Comparison of ENCODE assay signal across 8 cellular contexts in genomic region chr7:141012044-141012685, GRCh38. TPM values are rescaled to one million over a fixed set of nuclear protein-coding genes. Genes with fewer than 3 reads are reported as not detected.
A peak's percentile ranks its signal among the peaks of the same experiment; 100 is the strongest.
DNase-seq lines count a peak whose midpoint lies in the region; ATAC-seq and TF ChIP-seq lines count a peak whose summit lies in the region.

No MANE protein-coding gene starts in this region.

- no peak overlapping the region for H3K27ac ChIP-seq in right atrium auricular region

- H3K27ac Mint-ChIP-seq in activated CD4-positive, alpha-beta memory T cell treated with anti-CD3 and anti-CD28 coated beads, Interleukin-2, amount 10 ng/mL, durations not matched to agents 7 days and 5 days = peak overlapping the region; percentile 96
- H3K27ac Mint-ChIP-seq in stimulated activated effector memory CD8-positive, alpha-beta T cell treated with anti-CD3 and anti-CD28 coated beads, Interleukin-12 subunit alpha, Interleukin-12 subunit beta, amount 100 ng/mL, for 72 hours = peak overlapping the region; percentile 99

- CTCF ChIA-PET in activated CD4-positive, alpha-beta memory T cell treated with anti-CD3 and anti-CD28 coated beads, Interleukin-2, amount 10 ng/mL, durations not matched to agents 7 days and 5 days (lab: Charles Lee) = interaction anchor here (0.5 to 6.3 kb wide), 11 partner anchors 9 to 1425 kb away, joined by 3 to 66 read pairs (median 4); no protein-coding TSS in a partner anchor

- H3K4me3 Mint-ChIP-seq in activated CD4-positive, alpha-beta memory T cell treated with anti-CD3 and anti-CD28 coated beads, Interleukin-2, amount 10 ng/mL, durations not matched to agents 7 days and 5 days = no peak overlapping the region
- peak overlapping the region; percentile 88 for H3K4me3 Mint-ChIP-seq in stimulated activated effector memory CD8-positive, alpha-beta T cell treated with anti-CD3 and anti-CD28 coated beads, Interleukin-12 subunit alpha, Interleukin-12 subunit beta, amount 100 ng/mL, for 72 hours

- ATAC-seq in Right ventricle myocardium superior (ENCODE audit: poor library complexity) = peak; percentile 38
- peak; percentile 31 for ATAC-seq in HG03342 (IDR thresholded peaks at IDR 0.05; ENCODE audit: unreplicated experiment)
- peak; percentile 38 for ATAC-seq in stimulated activated effector memory CD8-positive, alpha-beta T cell treated with anti-CD3 and anti-CD28 coated beads, Interleukin-12 subunit alpha, Interleukin-12 subunit beta, amount 100 ng/mL, for 72 hours

- peak in 1 of 2 donors; percentile 51 for TF ChIP-seq CTCF in right atrium auricular region (IDR thresholded peaks at IDR 0.05)

- peaks cover 0 to 5% of the 10 kb centered on the region in 2 donors for H3K9me3 ChIP-seq in right atrium auricular region

- peaks cover 38% of the 10 kb centered on the region for H3K4me1 Mint-ChIP-seq in activated CD4-positive, alpha-beta memory T cell treated with anti-CD3 and anti-CD28 coated beads, Interleukin-2, amount 10 ng/mL, durations not matched to agents 7 days and 5 days
- H3K4me1 Mint-ChIP-seq in stimulated activated effector memory CD8-positive, alpha-beta T cell treated with anti-CD3 and anti-CD28 coated beads, Interleukin-12 subunit alpha, Interleukin-12 subunit beta, amount 100 ng/mL, for 72 hours = peaks cover 33% of the 10 kb centered on the region

- peaks cover 3% of the 10 kb centered on the region for H3K27me3 Mint-ChIP-seq in activated CD4-positive, alpha-beta memory T cell treated with anti-CD3 and anti-CD28 coated beads, Interleukin-2, amount 10 ng/mL, durations not matched to agents 7 days and 5 days

- H3K36me3 Mint-ChIP-seq in activated CD4-positive, alpha-beta memory T cell treated with anti-CD3 and anti-CD28 coated beads, Interleukin-2, amount 10 ng/mL, durations not matched to agents 7 days and 5 days (ENCODE audit: low read depth) = peaks cover 21% of the 10 kb centered on the region
- H3K36me3 Mint-ChIP-seq in stimulated activated effector memory CD8-positive, alpha-beta T cell treated with anti-CD3 and anti-CD28 coated beads, Interleukin-12 subunit alpha, Interleukin-12 subunit beta, amount 100 ng/mL, for 72 hours = peaks cover 63% of the 10 kb centered on the region

- DNase-seq in Right ventricle myocardium superior (no peak), right atrium auricular region (ENCODE audit: low spot score) (no peak), NCI-H69 (lab: John Stamatoyannopoulos, UW) (peak; percentile 80), myocyte (ENCODE audit: low read depth) (peak; percentile 71)
- peak; percentile 84 for DNase-seq in activated CD4-positive, alpha-beta memory T cell treated with anti-CD3 and anti-CD28 coated beads, Interleukin-2, amount 10 ng/mL, durations not matched to agents 7 days and 5 days
- DNase-seq in effector CD4-positive, alpha-beta T cell = peak; percentile 70
- DNase-seq in stimulated activated effector memory CD8-positive, alpha-beta T cell treated with anti-CD3 and anti-CD28 coated beads, Interleukin-12 subunit alpha, Interleukin-12 subunit beta, amount 100 ng/mL, for 72 hours (ENCODE audit: low spot score in 2 of 2) = peak; percentile 47 to 86

- no peaks in the 10 kb centered on the region for H3K36me3 ChIP-seq in right atrium auricular region

- peaks cover 0 to 10% of the 10 kb centered on the region in 2 donors for H3K4me1 ChIP-seq in right atrium auricular region

- POLR2A ChIA-PET in activated CD4-positive, alpha-beta memory T cell treated with anti-CD3 and anti-CD28 coated beads, Interleukin-2, amount 10 ng/mL, durations not matched to agents 7 days and 5 days (lab: Charles Lee) = interaction anchor here (1.4 to 3.9 kb wide), 3 partner anchors 201 to 535 kb away, joined by 9 to 34 read pairs (median 19); no protein-coding TSS in a partner anchor

- H3K9me3 Mint-ChIP-seq in activated CD4-positive, alpha-beta memory T cell treated with anti-CD3 and anti-CD28 coated beads, Interleukin-2, amount 10 ng/mL, durations not matched to agents 7 days and 5 days = peaks cover 2% of the 10 kb centered on the region
- peaks cover 3% of the 10 kb centered on the region for H3K9me3 Mint-ChIP-seq in stimulated activated effector memory CD8-positive, alpha-beta T cell treated with anti-CD3 and anti-CD28 coated beads, Interleukin-12 subunit alpha, Interleukin-12 subunit beta, amount 100 ng/mL, for 72 hours

- H3K4me3 ChIP-seq in right atrium auricular region = no peak overlapping the region

- intact Hi-C loops in Right ventricle myocardium superior (cut with DNase I) = loop anchor here (5.0 to 10.0 kb wide), 3 partner anchors 200 to 523 kb away; partner anchors contain the start of gene ADCK2

- H3K27me3 ChIP-seq in right atrium auricular region = no peaks in the 10 kb centered on the region

RNA-seq across cellular contexts. Expression of gene MRPS33, which starts 2.6 kb away (rescaled TPM):
- 136 TPM for total RNA-seq in Right ventricle myocardium superior
- total RNA-seq in right atrium auricular region = 10 to 100 TPM; 36.1 to 47.4 TPM
- total RNA-seq in activated CD4-positive, alpha-beta memory T cell treated with anti-CD3 and anti-CD28 coated beads, Interleukin-2, amount 10 ng/mL, durations not matched to agents 7 days and 5 days = 10 to 100 TPM; 58.5 to 68.3 TPM
- total RNA-seq in myocyte = 47.5 and 59.6 TPM in 2 replicates
- polyA plus RNA-seq in myocyte (2012) = 117 TPM

Comparison
In these comparisons a context has a peak if more than half of its experiments do, and no peak if none do; other contexts are left out.
1. DNase-seq: peak in NCI-H69 (single experiment), activated CD4-positive, alpha-beta memory T cell treated with anti-CD3 and anti-CD28 coated beads, Interleukin-2, amount 10 ng/mL, durations not matched to agents 7 days and 5 days (single experiment), effector CD4-positive, alpha-beta T cell (single experiment), myocyte (single experiment) and stimulated activated effector memory CD8-positive, alpha-beta T cell treated with anti-CD3 and anti-CD28 coated beads, Interleukin-12 subunit alpha, Interleukin-12 subunit beta, amount 100 ng/mL, for 72 hours (2 of 2); none in Right ventricle myocardium superior (single experiment) and right atrium auricular region (single experiment).
2. Peak in every context shown above with its lines, with median percentiles within 50 percentile points of each other: ATAC-seq.